Comparison of ENCODE assay signal across 17 cellular contexts in the genomic region with DNA sequence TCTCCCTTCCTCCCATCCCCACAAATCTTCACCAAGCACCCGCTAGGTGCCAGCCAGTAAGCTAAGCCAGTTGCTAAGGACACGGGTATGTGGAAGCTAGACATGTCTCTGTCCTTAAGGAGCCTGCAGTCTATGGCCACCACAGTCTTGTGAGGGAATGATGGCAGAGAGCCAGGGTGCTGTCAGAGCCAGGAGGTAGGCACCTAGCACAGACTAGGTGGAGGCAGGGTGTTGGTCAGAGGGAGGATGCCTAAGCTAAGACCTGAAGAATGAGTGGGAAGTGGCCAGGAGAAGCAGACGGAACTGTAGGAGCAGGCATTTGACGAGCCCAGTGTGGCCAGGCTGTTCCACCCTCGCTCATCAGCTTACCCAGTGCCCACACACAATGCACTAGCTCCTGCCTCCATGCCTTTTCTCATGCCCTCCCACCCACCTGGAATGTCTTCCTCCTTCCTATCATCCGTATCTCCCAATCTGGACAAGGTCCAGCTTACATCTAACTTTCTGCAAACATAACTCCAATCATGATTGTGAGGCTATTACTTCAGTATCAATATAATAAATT.
"Had no signal": no experiment of that assay in that cellular context is flagged by ENCODE, and none has a peak within 500 bp of the region (broad histone marks: within the 10 kb centered on the region; RNA-seq: fewer than 3 reads in every experiment).

No MANE protein-coding gene starts in this region.

- H3K27me3 ChIP-seq: spleen, testis had no signal

- ATAC-seq: activated CD4-positive, CD25-positive, alpha-beta regulatory T cell treated with anti-CD3 and anti-CD28 coated beads, Interleukin-2, amount 50 U/mL, for 24 hours; sciatic nerve; stimulated activated naive CD8-positive, alpha-beta T cell treated with anti-CD3 and anti-CD28 coated beads, Interleukin-15, amount 100 ng/mL, for 72 hours had no signal

- H3K4me3 ChIP-seq: prostate gland, spleen, testis had no signal

- H3K4me1 ChIP-seq: prostate gland, testis had no signal

- H3K9me3 ChIP-seq: prostate gland, testis had no signal

- DNase-seq: activated CD4-positive, alpha-beta T cell treated with anti-CD3 and anti-CD28 coated beads, Interleukin-2, amount 50 U/mL, for 1 hour; activated naive CD4-positive, alpha-beta T cell; activated naive CD8-positive, alpha-beta T cell treated with anti-CD3 and anti-CD28 coated beads, Interleukin-2, amount 10 ng/mL, durations not matched to agents 7 days and 5 days; central memory CD4-positive, alpha-beta T cell; cortex of kidney; effector CD4-positive, alpha-beta T cell; foreskin fibroblast; hypothalamus; kidney; nephron progenitor cell; spleen; stimulated activated naive CD8-positive, alpha-beta T cell treated with anti-CD3 and anti-CD28 coated beads, Interleukin-15, amount 100 ng/mL, for 72 hours; T1000; testis had no signal

- H3K27ac ChIP-seq: prostate gland, spleen, testis had no signal

- H3K36me3 ChIP-seq: prostate gland had no signal
